Comparison of ENCODE assay signal across 25 cellular contexts in the genomic region with DNA sequence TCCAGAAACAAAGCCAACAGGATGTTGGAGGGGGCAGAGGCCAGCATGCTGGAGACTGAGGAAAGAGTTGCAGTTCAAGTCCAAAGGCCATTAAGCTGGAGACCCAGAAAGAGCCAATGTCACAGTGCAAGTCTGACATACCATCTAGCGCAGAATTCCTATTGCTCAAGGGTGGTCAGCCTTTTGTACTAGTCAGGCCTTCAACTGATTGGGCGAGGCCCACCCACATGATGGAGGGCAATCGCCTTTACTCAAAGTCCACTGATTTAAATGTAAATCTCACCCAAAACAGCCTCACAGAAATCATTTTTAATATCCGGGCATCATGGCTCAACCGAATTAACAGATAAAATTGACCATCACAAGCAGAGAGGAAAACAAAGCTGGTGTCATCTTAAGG.
"Had no signal": no experiment of that assay in that cellular context is flagged by ENCODE, and none has a peak within 500 bp of the region (broad histone marks: within the 10 kb centered on the region; RNA-seq: fewer than 3 reads in every experiment).

No MANE protein-coding gene starts in this region.

- H3K27ac ChIP-seq: colonic mucosa, epithelial cell of prostate, esophagus squamous epithelium, gastrocnemius medialis, heart right ventricle, left lung, lower lobe of right lung had no signal

- H3K4me1 ChIP-seq: colonic mucosa, esophagus squamous epithelium, gastrocnemius medialis, heart right ventricle, left lung, lower lobe of right lung had no signal

- H3K27me3 ChIP-seq: colonic mucosa, esophagus squamous epithelium, left lung had no signal

- FAIRE-seq: endometrium, islet of Langerhans, keratinocyte had no signal

- H3K4me3 ChIP-seq: colonic mucosa, esophagus squamous epithelium, gastrocnemius medialis, heart right ventricle, left lung, lower lobe of right lung, mucosa of descending colon had no signal

- H3K9me3 ChIP-seq: colonic mucosa, esophagus squamous epithelium, gastrocnemius medialis, heart right ventricle, left lung, lower lobe of right lung, mucosa of descending colon had no signal

- DNase-seq: colonic mucosa; cortex of kidney; effector CD8-positive, alpha-beta T cell; effector memory CD8-positive, alpha-beta T cell; endodermal cell; erythroblast; esophagus squamous epithelium; foreskin fibroblast; foreskin melanocyte; gastrocnemius medialis; glutamatergic neuron; head of caudate nucleus; heart right ventricle; hippocampal formation; left cardiac atrium; left lung; left ventricle myocardium superior; lower lobe of right lung; mesenchymal stem cell; mucosa of descending colon; naive B cell had no signal

- H3K36me3 ChIP-seq: colonic mucosa, esophagus squamous epithelium, gastrocnemius medialis, heart right ventricle, left lung, lower lobe of right lung had no signal
